ENCODE assay signal across 8 cellular contexts in genomic region chr14:73058224-73058922, GRCh38. TPM values are rescaled to one million over a fixed set of nuclear protein-coding genes. Genes with fewer than 3 reads are reported as not detected.
DNase-seq lines count a peak whose midpoint lies in the region; ATAC-seq and TF ChIP-seq lines count a peak whose summit lies in the region.

TSS of gene RBM25 (plus strand) at chr14:73058534. CDS start at chr14:73071642, 13,108 bp downstream.

- TF ChIP-seq CTCF in GM13976 (IDR thresholded peaks at IDR 0.05; ENCODE audit: borderline replicate concordance, control extremely low read depth, extremely low read depth, insufficient read depth, missing control alignments): peak; percentile 25
- no peak for TF ChIP-seq CTCF in cardiac muscle cell (IDR thresholded peaks at IDR 0.05; ENCODE audit: low read depth, low read length)
- TF ChIP-seq CTCF in parathyroid adenoma (IDR thresholded peaks at IDR 0.05): no peak
- TF ChIP-seq CTCF in tibial nerve (IDR thresholded peaks at IDR 0.05): peak in 2 of 5 experiments; percentile 32 to 45

- no peaks in the 10 kb centered on the region for H3K27me3 ChIP-seq in cardiac muscle cell
- no peaks in the 10 kb centered on the region for H3K27me3 ChIP-seq in parathyroid adenoma (ENCODE audit: control insufficient read depth, insufficient read depth, low read length)
- H3K27me3 ChIP-seq in tibial nerve: no peaks in the 10 kb centered on the region

- H3K36me3 ChIP-seq in cardiac muscle cell (no peaks in the 10 kb centered on the region), parathyroid adenoma (ENCODE audit: control insufficient read depth, insufficient read depth, low read length) (no peaks in the 10 kb centered on the region), tibial nerve (no peaks in the 10 kb centered on the region)

- peak; percentile 97 for DNase-seq in GM13976 (ENCODE audit: low spot score)
- peak; percentile 98 for DNase-seq in NCI-H1436 (lab: John Stamatoyannopoulos, UW)
- DNase-seq in SW480 (ENCODE audit: low spot score): peak; percentile 100
- peak; percentile 98 to 99 for DNase-seq in cardiac muscle cell (ENCODE audit: low read depth in 1 of 2, low spot score in 1 of 2)
- peak; percentile 94 to 97 for DNase-seq in tibial nerve (ENCODE audit: low spot score in 2 of 2)

- H2AFZ ChIP-seq in parathyroid adenoma: peak within 1 kb of the TSS; percentile 93

- H3K9me3 ChIP-seq in cardiac muscle cell (ENCODE audit: low read depth): no peaks in the 10 kb centered on the region
- no peaks in the 10 kb centered on the region for H3K9me3 ChIP-seq in parathyroid adenoma (ENCODE audit: control insufficient read depth, low read length)
- no peaks in the 10 kb centered on the region for H3K9me3 ChIP-seq in tibial nerve

- peak within 1 kb of the TSS; percentile 81 for H3K9ac ChIP-seq in parathyroid adenoma

- 0% methylated on average over 53 to 57 of the region's 57 CpGs for WGBS in adipose tissue, 3 donors
- WGBS in tibial nerve, 2 donors: 0% methylated on average over 48 to 57 of the region's 57 CpGs

- H3K27ac ChIP-seq in adipose tissue (ENCODE audit: low read depth, low read length) (peak within 1 kb of the TSS; percentile 77), cardiac muscle cell (peak within 1 kb of the TSS; percentile 98), parathyroid adenoma (peak within 1 kb of the TSS; percentile 92), tibial nerve (peak within 1 kb of the TSS; percentile 74 to 97 (median 92))

- H3K79me2 ChIP-seq in parathyroid adenoma: peaks cover 35% of the 10 kb centered on the region

- H3K4me3 ChIP-seq in cardiac muscle cell (peak within 1 kb of the TSS; percentile 81), parathyroid adenoma (ENCODE audit: low read depth, low read length) (peak within 1 kb of the TSS; percentile 90), tibial nerve (peak within 1 kb of the TSS; percentile 61 to 85 (median 68))

- peak; percentile 95 for ATAC-seq in HG02852 (IDR thresholded peaks at IDR 0.05; ENCODE audit: unreplicated experiment)

- TF ChIP-seq POLR2A in tibial nerve (IDR thresholded peaks at IDR 0.05): peak; percentile 93 to 94

- TF ChIP-seq EP300 in tibial nerve (IDR thresholded peaks at IDR 0.05): peak; percentile 81 to 99

- H3K4me2 ChIP-seq in parathyroid adenoma (ENCODE audit: low read length): peak within 1 kb of the TSS; percentile 94

- H3K4me1 ChIP-seq in cardiac muscle cell (ENCODE audit: low read depth) (peaks cover 5% of the 10 kb centered on the region), parathyroid adenoma (peaks cover 8% of the 10 kb centered on the region), tibial nerve (peaks cover 0 to 47% (median 15%) of the 10 kb centered on the region in 4 donors)

- in situ Hi-C loops in GM13976 (cut with MboI; ENCODE audit: low sequenced_read_pairs, unreplicated experiment): no loop called here

RNA-seq across cellular contexts. Expression of gene RBM25, which starts in this region (rescaled TPM):
- polyA plus RNA-seq in adipose tissue: 10 to 100 TPM; 15.6 to 29.7 (median 23.8) TPM
- 27.8 and 66.8 TPM in 2 replicates for total RNA-seq in cardiac muscle cell
- 65.6 and 86.4 TPM in 2 replicates for polyA plus RNA-seq in cardiac muscle cell
- total RNA-seq in tibial nerve: 100 to 1,000 TPM in 2 of 4 donors, 10 to 100 TPM in 2; 87.4 to 120 (median 101) TPM

Comparison
In these comparisons a context has a peak if more than half of its experiments do, and no peak if none do; other contexts are left out.
1. Peak in every context shown above with its lines: DNase-seq, ATAC-seq, H3K4me3 ChIP-seq and H3K27ac ChIP-seq.